9 cellular contexts compared by ENCODE assay signal in the genomic region with DNA sequence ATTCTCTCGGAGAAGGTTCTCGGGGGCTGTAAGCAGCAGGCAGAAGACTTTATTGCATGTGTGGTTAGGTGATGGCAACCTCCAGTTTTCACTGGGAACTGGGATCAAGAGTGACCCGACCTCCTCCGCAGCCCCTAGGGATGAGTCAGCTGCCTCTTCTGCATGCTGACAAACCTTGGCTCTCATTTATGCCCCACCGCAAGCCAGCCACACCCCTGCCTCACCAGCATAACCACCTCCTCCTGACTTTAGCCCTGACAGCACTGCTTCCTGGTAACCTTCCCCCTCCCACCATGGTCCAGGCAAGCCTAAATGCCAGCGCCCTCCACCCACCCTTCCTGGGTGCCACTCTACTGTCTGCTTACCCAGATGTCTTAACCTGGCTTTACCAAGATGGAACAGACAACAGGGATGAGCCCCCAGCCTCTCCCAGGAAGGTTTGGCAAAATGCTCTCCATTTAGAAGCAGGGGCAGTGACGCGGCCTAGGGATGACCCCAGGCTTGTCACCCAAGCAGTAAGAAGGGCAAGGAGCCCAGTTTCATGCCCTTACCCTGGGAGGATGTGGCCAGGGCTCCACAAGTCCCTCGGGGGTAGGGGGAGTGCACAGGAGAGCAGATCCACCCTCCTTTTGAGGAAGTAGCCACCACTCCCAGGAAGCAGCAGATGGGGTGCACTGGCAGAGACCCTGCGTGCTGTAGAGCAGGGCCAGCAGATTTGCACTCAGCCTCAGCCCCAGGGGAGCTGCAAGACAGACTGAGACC.
DNase-seq lines count a peak whose midpoint lies in the region; ATAC-seq lines count a peak whose summit lies in the region.
"Had no signal": no experiment of that assay in that cellular context is flagged by ENCODE, and none has a peak within 500 bp of the region (broad histone marks: within the 10 kb centered on the region; RNA-seq: fewer than 3 reads in every experiment).

No MANE protein-coding gene starts in this region.

- H3K9me3 Mint-ChIP-seq in effector memory CD8-positive, alpha-beta T cell = no peaks in the 10 kb centered on the region
- H3K9me3 Mint-ChIP-seq: CD4-positive, CD25-positive, alpha-beta regulatory T cell had no signal

- no peak overlapping the region for H3K4me3 Mint-ChIP-seq in effector memory CD8-positive, alpha-beta T cell
- H3K4me3 Mint-ChIP-seq: CD4-positive, CD25-positive, alpha-beta regulatory T cell had no signal

- peak overlapping the region in 1 of 2 donors; percentile 76 for H3K27ac Mint-ChIP-seq in effector memory CD8-positive, alpha-beta T cell
- H3K27ac Mint-ChIP-seq: CD4-positive, CD25-positive, alpha-beta regulatory T cell had no signal

- H3K36me3 Mint-ChIP-seq in effector memory CD8-positive, alpha-beta T cell (ENCODE audit: insufficient read depth) = peaks cover 3% of the 10 kb centered on the region

- peaks cover 0 to 9% of the 10 kb centered on the region in 2 donors for H3K27me3 Mint-ChIP-seq in effector memory CD8-positive, alpha-beta T cell

- peak; percentile 74 for ATAC-seq in GM19452 (IDR thresholded peaks at IDR 0.05; ENCODE audit: unreplicated experiment)
- ATAC-seq in effector memory CD8-positive, alpha-beta T cell (replicated peaks) = peak; percentile 17
- ATAC-seq in activated CD4-positive, CD25-positive, alpha-beta regulatory T cell treated with anti-CD3 and anti-CD28 coated beads, Interleukin-2, amount 50 U/mL, for 24 hours = no peak

- H3K4me1 Mint-ChIP-seq in effector memory CD8-positive, alpha-beta T cell (ENCODE audit: low read depth in 2 of 2) = peaks cover 4 to 7% of the 10 kb centered on the region in 2 donors
- H3K4me1 Mint-ChIP-seq: CD4-positive, CD25-positive, alpha-beta regulatory T cell had no signal

- DNase-seq in AG08395 (ENCODE audit: low spot score) = peak; percentile 30
- peak; percentile 50 for DNase-seq in NAMALWA (ENCODE audit: low spot score)
- no peak for DNase-seq in effector memory CD8-positive, alpha-beta T cell
- DNase-seq in NCI-H128 (lab: John Stamatoyannopoulos, UW; ENCODE audit: unreplicated experiment) = no peak
- DNase-seq in retina = no peak
- no peak for DNase-seq in DMS153 treated with DMSO at 0.1 percent for 48 hours (lab: John Stamatoyannopoulos, UW; ENCODE audit: unreplicated experiment)

Comparison
In these comparisons a context has a peak if more than half of its experiments do, and no peak if none do; other contexts are left out.
1. DNase-seq: peak in AG08395 (single experiment) and NAMALWA (single experiment); none in effector memory CD8-positive, alpha-beta T cell (0 of 3), NCI-H128 (single experiment), retina (single experiment) and DMS153 treated with DMSO at 0.1 percent for 48 hours (single experiment).
2. ATAC-seq: peak in GM19452 (single experiment) and effector memory CD8-positive, alpha-beta T cell (single experiment); none in activated CD4-positive, CD25-positive, alpha-beta regulatory T cell treated with anti-CD3 and anti-CD28 coated beads, Interleukin-2, amount 50 U/mL, for 24 hours (0 of 2).